In the genomic region with DNA sequence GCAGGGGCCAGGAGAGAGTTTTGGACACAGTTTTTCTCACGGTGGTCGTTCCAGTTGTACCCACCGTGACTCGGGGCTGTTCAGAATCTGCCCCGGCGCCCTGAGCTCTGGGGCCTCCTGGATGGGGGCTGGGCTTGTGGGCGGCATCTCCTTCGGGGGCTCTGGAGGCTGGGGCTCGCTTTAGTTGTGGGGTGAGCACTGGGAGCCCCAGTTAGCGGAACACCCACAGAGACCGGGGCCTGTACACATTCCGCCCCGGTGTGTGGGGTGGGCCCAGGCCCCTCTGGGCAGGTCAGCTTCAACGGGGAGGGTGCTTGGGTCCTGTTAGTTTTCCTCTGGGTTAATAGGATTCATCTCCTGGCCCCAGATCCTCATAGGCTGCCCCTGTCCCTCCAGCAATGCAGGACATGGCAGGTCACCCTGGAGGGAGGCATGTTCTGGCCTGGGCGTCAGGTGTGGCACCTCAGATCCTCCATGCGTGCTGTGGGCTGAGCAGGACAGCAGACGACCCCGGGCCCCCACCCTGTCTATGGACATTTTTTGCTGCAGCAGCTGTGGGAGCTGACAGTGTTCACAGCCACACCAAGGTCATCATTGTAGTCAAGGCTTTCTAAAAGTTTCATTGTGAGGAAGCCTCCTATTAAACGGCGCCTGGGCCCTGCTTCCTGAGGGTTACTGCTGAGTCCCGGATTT, we compare ENCODE assay signal across 29 cellular contexts.
DNase-seq lines count a peak whose midpoint lies in the region; ATAC-seq and TF ChIP-seq lines count a peak whose summit lies in the region.
"Had no signal": no experiment of that assay in that cellular context is flagged by ENCODE, and none has a peak within 500 bp of the region (broad histone marks: within the 10 kb centered on the region; RNA-seq: fewer than 3 reads in every experiment).

No MANE protein-coding gene starts in this region.

- peaks cover 1% of the 10 kb centered on the region for H3K36me3 Mint-ChIP-seq in activated naive CD4-positive, alpha-beta T cell treated with anti-CD3 and anti-CD28 coated beads, Interleukin-2, amount 50 U/mL, for 24 hours
- peaks cover 5 to 9% of the 10 kb centered on the region in 2 donors for H3K36me3 Mint-ChIP-seq in activated naive CD4-positive, alpha-beta T cell treated with anti-CD3 and anti-CD28 coated beads, Interleukin-2, amount 50 U/mL, for 72 hours

- H3K4me3 Mint-ChIP-seq in activated naive CD4-positive, alpha-beta T cell treated with anti-CD3 and anti-CD28 coated beads, Interleukin-2, amount 50 U/mL, for 24 hours, result no peak overlapping the region

- CTCF ChIA-PET in Panc1 (lab: Charles Lee), result no interaction called here

- H3K27ac Mint-ChIP-seq in activated naive CD4-positive, alpha-beta T cell treated with anti-CD3 and anti-CD28 coated beads, Interleukin-2, amount 50 U/mL, for 24 hours, result peak overlapping the region; percentile 23
- no peak overlapping the region for H3K27ac Mint-ChIP-seq in activated naive CD4-positive, alpha-beta T cell treated with anti-CD3 and anti-CD28 coated beads, Interleukin-2, amount 50 U/mL, for 72 hours

- no peak overlapping the region for H3K27ac ChIP-seq in Panc1 (ENCODE audit: low read length)
- H3K27ac ChIP-seq in lower lobe of right lung, result no peak overlapping the region
- H3K27ac ChIP-seq in tibial artery, result no peak overlapping the region
- H3K27ac ChIP-seq: A549, gastroesophageal sphincter, pancreas, SJCRH30, testis, vagina, WERI-Rb-1 had no signal

- H3K36me3 ChIP-seq in Panc1 (ENCODE audit: control insufficient read depth, insufficient read depth, low read length), result no peaks in the 10 kb centered on the region
- no peaks in the 10 kb centered on the region for H3K36me3 ChIP-seq in lower lobe of right lung
- no peaks in the 10 kb centered on the region for H3K36me3 ChIP-seq in tibial artery
- H3K36me3 ChIP-seq: gastroesophageal sphincter, pancreas, Peyer's patch, SJCRH30, vagina, WERI-Rb-1 had no signal

- no peaks in the 10 kb centered on the region for H3K4me1 ChIP-seq in Panc1 (ENCODE audit: control insufficient read depth, insufficient read depth, low read length)
- no peaks in the 10 kb centered on the region for H3K4me1 ChIP-seq in lower lobe of right lung
- H3K4me1 ChIP-seq in tibial artery, result no peaks in the 10 kb centered on the region
- H3K4me1 ChIP-seq: A549, gastroesophageal sphincter, pancreas, Peyer's patch, SJCRH30, testis, vagina had no signal

- H3K4me3 ChIP-seq in Panc1 (ENCODE audit: low read depth in 2 of 2, low read length in 2 of 2), result no peak overlapping the region
- H3K4me3 ChIP-seq in lower lobe of right lung, result no peak overlapping the region
- H3K4me3 ChIP-seq in tibial artery, result no peak overlapping the region
- H3K4me3 ChIP-seq: A549, gastroesophageal sphincter, lung, pancreas, SJCRH30, testis, vagina had no signal

- no peaks in the 10 kb centered on the region for H3K27me3 ChIP-seq in Panc1 (ENCODE audit: control insufficient read depth, insufficient read depth, low read length)
- no peaks in the 10 kb centered on the region for H3K27me3 ChIP-seq in lower lobe of right lung (ENCODE audit: low read depth)
- H3K27me3 ChIP-seq in tibial artery, result no peaks in the 10 kb centered on the region
- H3K27me3 ChIP-seq: gastroesophageal sphincter, pancreas, Peyer's patch, SJCRH30, testis, vagina had no signal

- H3K9me3 Mint-ChIP-seq in activated naive CD4-positive, alpha-beta T cell treated with anti-CD3 and anti-CD28 coated beads, Interleukin-2, amount 50 U/mL, for 24 hours, result no peaks in the 10 kb centered on the region
- H3K9me3 Mint-ChIP-seq in activated naive CD4-positive, alpha-beta T cell treated with anti-CD3 and anti-CD28 coated beads, Interleukin-2, amount 50 U/mL, for 72 hours, result peaks cover 5 to 15% of the 10 kb centered on the region in 2 donors

- POLR2A ChIA-PET in Panc1 (lab: Charles Lee), result no interaction called here

- BruUV-seq in Panc1 (replicated peaks; lab: Mats Ljungman, UMichigan), result no TSS peak

- peaks cover 4% of the 10 kb centered on the region for H3K27me3 Mint-ChIP-seq in activated naive CD4-positive, alpha-beta T cell treated with anti-CD3 and anti-CD28 coated beads, Interleukin-2, amount 50 U/mL, for 24 hours

- H3K4me1 Mint-ChIP-seq in activated naive CD4-positive, alpha-beta T cell treated with anti-CD3 and anti-CD28 coated beads, Interleukin-2, amount 50 U/mL, for 24 hours, result no peaks in the 10 kb centered on the region

- ATAC-seq in activated naive CD4-positive, alpha-beta T cell treated with anti-CD3 and anti-CD28 coated beads, Interleukin-2, amount 50 U/mL, for 72 hours, result no peak
- ATAC-seq in Panc1 (0 out of 2 replicates have a peak, but pooled peaks have one; percentile 38), lower lobe of right lung (no peak), HG02884 (IDR thresholded peaks at IDR 0.05; ENCODE audit: unreplicated experiment) (no peak)
- ATAC-seq: A549, gastroesophageal sphincter, pancreas had no signal

- intact Hi-C loops in Panc1 (cut with micrococcal nuclease; ENCODE audit: unreplicated experiment), result no loop called here
- intact Hi-C loops in lower lobe of right lung (cut with DNase I), result no loop called here
- intact Hi-C loops in tibial artery (cut with DNase I; ENCODE audit: low total_unique reads), result no loop called here

- H3K9me3 ChIP-seq in Panc1 (ENCODE audit: control insufficient read depth, insufficient read depth, low read depth, low read length), result no peaks in the 10 kb centered on the region
- peaks cover 6% of the 10 kb centered on the region for H3K9me3 ChIP-seq in lower lobe of right lung
- H3K9me3 ChIP-seq in tibial artery, result peaks cover 0 to 22% (median 15%) of the 10 kb centered on the region in 3 donors
- H3K9me3 ChIP-seq: A549, pancreas, Peyer's patch, SJCRH30, testis, vagina had no signal

- no peak for DNase-seq in activated naive CD4-positive, alpha-beta T cell treated with anti-CD3 and anti-CD28 coated beads, Interleukin-2, amount 50 U/mL, for 72 hours (ENCODE audit: low spot score in 2 of 2)
- no peak for DNase-seq in Panc1 (ENCODE audit: low read depth, low spot score)
- peak; percentile 41 for DNase-seq in lower lobe of right lung
- peak; percentile 13 to 51 for DNase-seq in tibial artery
- no peak for DNase-seq in ecto neural progenitor cell (ENCODE audit: low spot score)
- DNase-seq in hypothalamus (lab: John Stamatoyannopoulos, UW), result no peak
- DNase-seq: activated CD4-positive, alpha-beta T cell treated with anti-CD3 and anti-CD28 coated beads, Interleukin-2, amount 50 U/mL, for 4 hours; activated CD8-positive, alpha-beta memory T cell treated with anti-CD3 and anti-CD28 coated beads, Interleukin-2, amount 50 U/mL, for 48 hours; AML-193; DMS153; H7; NCI-H1417; NCI-H2029 treated with DMSO at 0.1 percent for 48 hours; NCI-H2227 treated with DMSO at 0.1 percent for 48 hours; NCI-H526 treated with DMSO at 0.1 percent for 48 hours; SJCRH30; stimulated activated CD4-positive, alpha-beta T cell treated with anti-CD3 and anti-CD28 coated beads, Interleukin-4, amount 100 ng/mL, for 4 hours; stimulated activated naive CD4-positive, alpha-beta T cell; T1000; testis; WERI-Rb-1 had no signal

- TF ChIP-seq CTCF in Panc1 (IDR thresholded peaks at IDR 0.05) (no peak), lower lobe of right lung (IDR thresholded peaks at IDR 0.05) (no peak), tibial artery (IDR thresholded peaks at IDR 0.05) (no peak)

- in situ Hi-C loops in Panc1 (cut with HindIII; ENCODE audit: low pct_unique_long_range_greater_than_20kb, low sequenced_read_pairs), result no loop called here

Comparison
In these comparisons a context has a peak if more than half of its experiments do, and no peak if none do; other contexts are left out.
1. DNase-seq: peak in lower lobe of right lung (single experiment) and tibial artery (2 of 2); none in activated naive CD4-positive, alpha-beta T cell treated with anti-CD3 and anti-CD28 coated beads, Interleukin-2, amount 50 U/mL, for 72 hours (0 of 2), Panc1 (single experiment), ecto neural progenitor cell (single experiment) and hypothalamus (0 of 51).